Comparison of ENCODE assay signal across 11 cellular contexts in the genomic region with DNA sequence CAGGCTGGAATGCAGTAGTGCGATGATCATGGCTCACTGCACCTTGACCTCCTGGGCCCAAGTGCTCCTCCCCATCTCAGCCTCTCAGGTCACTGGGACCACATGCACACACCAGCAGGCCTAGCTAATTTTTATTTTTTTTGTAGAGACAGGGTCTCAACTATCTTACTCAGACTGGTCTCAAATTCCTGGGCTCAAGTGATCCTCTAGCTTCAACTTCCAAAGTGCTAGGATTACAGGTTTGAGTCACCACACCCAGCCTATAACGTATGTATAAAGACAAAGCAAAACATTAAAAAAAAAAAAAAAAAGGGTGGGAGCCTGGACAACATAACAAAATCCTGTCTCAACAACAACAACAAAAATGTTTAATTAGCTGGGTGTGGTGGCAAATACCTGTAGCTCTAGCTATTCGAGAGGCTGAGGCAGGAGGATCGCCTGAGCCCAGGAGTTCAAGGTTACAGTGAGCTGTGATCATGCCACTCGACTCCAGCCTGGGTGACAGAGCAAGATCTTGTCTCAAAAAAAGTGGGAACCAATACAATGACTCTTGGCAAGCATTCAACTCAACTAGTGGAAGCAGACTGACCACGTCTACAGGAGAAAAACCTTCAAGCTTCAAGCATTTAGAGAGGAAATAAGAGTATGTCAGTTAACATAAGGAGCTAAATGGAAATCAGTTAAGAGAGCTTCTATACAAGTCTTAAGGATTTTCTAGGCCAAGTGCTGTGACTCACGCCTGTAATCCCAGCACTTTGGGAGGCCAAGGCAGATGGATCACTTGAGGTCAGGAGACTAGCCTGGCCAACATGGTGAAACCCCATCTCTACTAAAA. TPM values are rescaled to one million over a fixed set of nuclear protein-coding genes. Genes with fewer than 3 reads are reported as not detected.
DNase-seq lines count a peak whose midpoint lies in the region; TF ChIP-seq lines count a peak whose summit lies in the region.
"Had no signal": no experiment of that assay in that cellular context is flagged by ENCODE, and none has a peak within 500 bp of the region (broad histone marks: within the 10 kb centered on the region; RNA-seq: fewer than 3 reads in every experiment).

No MANE protein-coding gene starts in this region.

- H3K27me3 ChIP-seq in Caco-2 (replicated peaks; ENCODE audit: control insufficient read depth, insufficient read depth, low read length) (no peaks in the 10 kb centered on the region), HUES64 (ENCODE audit: insufficient read depth, low read length) (no peaks in the 10 kb centered on the region)

- intact Hi-C loops in Caco-2 (cut with micrococcal nuclease; ENCODE audit: unreplicated experiment), result no loop called here

- H3K4me3 ChIP-seq in Caco-2 (ENCODE audit: low read depth, low read length) (no peak overlapping the region), HUES64 (ENCODE audit: low read length) (no peak overlapping the region; the same call in 1 of the 2 replicates)

- peaks cover 33% of the 10 kb centered on the region for H3K36me3 Mint-ChIP-seq in Caco-2 (ENCODE audit: insufficient read depth, unreplicated experiment)
- H3K36me3 Mint-ChIP-seq in activated naive CD8-positive, alpha-beta T cell treated with anti-CD3 and anti-CD28 coated beads for 36 hours, result peaks cover 28% of the 10 kb centered on the region

- DNase-seq in Caco-2 (peak in 1 of 2 experiments; percentile 44), myocyte (ENCODE audit: low read depth) (peak; percentile 56), SKM-1 (lab: John Stamatoyannopoulos, UW; ENCODE audit: unreplicated experiment) (no peak), DMS79 treated with DMSO at 0.1 percent for 48 hours (lab: John Stamatoyannopoulos, UW) (no peak), RPMI8226 (no peak), GDM1 (lab: John Stamatoyannopoulos, UW) (no peak)
- no peak for DNase-seq in activated naive CD8-positive, alpha-beta T cell treated with anti-CD3 and anti-CD28 coated beads for 36 hours
- DNase-seq: activated CD4-positive, alpha-beta T cell treated with anti-CD3 and anti-CD28 coated beads for 1 hour; dermis blood vessel endothelial cell; stimulated activated CD4-positive, alpha-beta T cell treated with anti-CD3 and anti-CD28 coated beads, Interleukin-15, amount 100 ng/mL, for 24 hours had no signal

- BruUV-seq in Caco-2 (replicated peaks; lab: Mats Ljungman, UMichigan), result no TSS peak

- peak overlapping the region; percentile 44 for H3K4me3 Mint-ChIP-seq in Caco-2 (ENCODE audit: unreplicated experiment)
- peak overlapping the region; percentile 59 for H3K4me3 Mint-ChIP-seq in activated naive CD8-positive, alpha-beta T cell treated with anti-CD3 and anti-CD28 coated beads for 36 hours

- no peak overlapping the region for H3K27ac Mint-ChIP-seq in Caco-2 (ENCODE audit: unreplicated experiment)
- peak overlapping the region; percentile 12 for H3K27ac Mint-ChIP-seq in activated naive CD8-positive, alpha-beta T cell treated with anti-CD3 and anti-CD28 coated beads for 36 hours

- peaks cover 8% of the 10 kb centered on the region for H3K4me1 Mint-ChIP-seq in Caco-2 (ENCODE audit: low read depth, unreplicated experiment)
- H3K4me1 Mint-ChIP-seq in activated naive CD8-positive, alpha-beta T cell treated with anti-CD3 and anti-CD28 coated beads for 36 hours, result peaks cover 52% of the 10 kb centered on the region

- CTCF ChIA-PET in Caco-2 (lab: Charles Lee), result interaction anchor here (0.7 to 1.5 kb wide), 3 partner anchors 16 to 88 kb away, joined by 3 to 6 read pairs (median 5); no protein-coding TSS in a partner anchor

- H3K27me3 Mint-ChIP-seq in Caco-2 (ENCODE audit: insufficient read depth, unreplicated experiment), result no peaks in the 10 kb centered on the region
- no peaks in the 10 kb centered on the region for H3K27me3 Mint-ChIP-seq in activated naive CD8-positive, alpha-beta T cell treated with anti-CD3 and anti-CD28 coated beads for 36 hours

- POLR2A ChIA-PET in Caco-2 (lab: Charles Lee), result interaction anchor here (0.6 to 1.0 kb wide), 4 partner anchors 10 to 75 kb away, joined by 3 to 4 read pairs (median 3); a partner anchor contains a TSS

- H3K4me1 ChIP-seq in Caco-2 (peaks cover 24% of the 10 kb centered on the region), HUES64 (ENCODE audit: insufficient read depth, low read length) (peaks cover 19% of the 10 kb centered on the region)

- peak overlapping the region; percentile 26; the same call in 1 of the 2 replicates for H3K27ac ChIP-seq in HUES64 (ENCODE audit: low read depth, low read length)

- no peak for TF ChIP-seq CTCF in Caco-2 (IDR thresholded peaks at IDR 0.05; ENCODE audit: insufficient read depth in 1 of 2, low read depth in 1 of 2, low read length in 1 of 2, severe bottlenecking in 1 of 2, unreplicated experiment in 1 of 2)

- 94% methylated on average over 6 of the region's 7 CpGs for WGBS in HUES64

- no peak overlapping the region for H3K9ac ChIP-seq in HUES64 (ENCODE audit: low read depth, low read length)

- H3K9me3 Mint-ChIP-seq in Caco-2 (ENCODE audit: unreplicated experiment), result no peaks in the 10 kb centered on the region
- peaks cover 2% of the 10 kb centered on the region for H3K9me3 Mint-ChIP-seq in activated naive CD8-positive, alpha-beta T cell treated with anti-CD3 and anti-CD28 coated beads for 36 hours

- H3K9me3 ChIP-seq in Caco-2 (no peaks in the 10 kb centered on the region), HUES64 (ENCODE audit: insufficient read depth, low read depth, low read length) (no peaks in the 10 kb centered on the region)

- H3K36me3 ChIP-seq in Caco-2 (ENCODE audit: control insufficient read depth, insufficient read depth, low read length), result no peaks in the 10 kb centered on the region
- peaks cover 11% of the 10 kb centered on the region for H3K36me3 ChIP-seq in HUES64 (ENCODE audit: insufficient read depth, low read length)

RNA-seq across cellular contexts. Expression of a gene that starts 2.6 kb away (rescaled TPM):
- total RNA-seq in Caco-2 (2022) (81.0 and 91.4 TPM in 2 replicates), myocyte (45.8 and 46.9 TPM in 2 replicates)
- 99.3 TPM for polyA plus RNA-seq in HUES64 (2013, experiment 1 of 2)
- 90.5 TPM for polyA plus RNA-seq in HUES64 (2013, experiment 2 of 2)
- total RNA-seq in activated naive CD8-positive, alpha-beta T cell treated with anti-CD3 and anti-CD28 coated beads for 36 hours, result 10 to 100 TPM; 77.4 to 83.9 TPM
- polyA plus RNA-seq in myocyte (2012), result 33.9 TPM

RNA-seq across cellular contexts. Expression of a gene that starts 16.2 kb away (rescaled TPM):
- total RNA-seq in Caco-2 (2022), result 79.7 and 91.3 TPM in 2 replicates
- 50.7 TPM for polyA plus RNA-seq in HUES64 (2013, experiment 1 of 2)
- 46.6 TPM for polyA plus RNA-seq in HUES64 (2013, experiment 2 of 2)
- 10 to 100 TPM; 41.2 to 43.6 TPM for total RNA-seq in activated naive CD8-positive, alpha-beta T cell treated with anti-CD3 and anti-CD28 coated beads for 36 hours
- total RNA-seq in myocyte, result 29.7 and 32.2 TPM in 2 replicates
- 46.2 TPM for polyA plus RNA-seq in myocyte (2012)

RNA-seq across cellular contexts. Expression of a gene that starts 16.4 kb away (rescaled TPM):
- total RNA-seq in Caco-2 (2022), result 98.7 and 108 TPM in 2 replicates
- 59.1 TPM for polyA plus RNA-seq in HUES64 (2013, experiment 1 of 2)
- 55.9 TPM for polyA plus RNA-seq in HUES64 (2013, experiment 2 of 2)
- 10 to 100 TPM; 88.1 to 96.0 TPM for total RNA-seq in activated naive CD8-positive, alpha-beta T cell treated with anti-CD3 and anti-CD28 coated beads for 36 hours
- total RNA-seq in myocyte, result 155 and 159 TPM in 2 replicates
- 158 TPM for polyA plus RNA-seq in myocyte (2012)

RNA-seq across cellular contexts. Expression of a gene that starts 26.6 kb away (rescaled TPM):
- 18.2 and 19.2 TPM in 2 replicates for total RNA-seq in Caco-2 (2022)
- 14.9 TPM for polyA plus RNA-seq in HUES64 (2013, experiment 1 of 2)
- polyA plus RNA-seq in HUES64 (2013, experiment 2 of 2), result 15.2 TPM
- 1 to 10 TPM; 8.3 to 9.9 TPM for total RNA-seq in activated naive CD8-positive, alpha-beta T cell treated with anti-CD3 and anti-CD28 coated beads for 36 hours
- 11.1 and 15.3 TPM in 2 replicates for total RNA-seq in myocyte
- 22.0 TPM for polyA plus RNA-seq in myocyte (2012)

RNA-seq across cellular contexts. Expression of a gene that starts 31.1 kb away (rescaled TPM):
- total RNA-seq in Caco-2 (2022) (43.4 and 50.6 TPM in 2 replicates), myocyte (108 TPM in 2 replicates)
- 47.6 TPM for polyA plus RNA-seq in HUES64 (2013, experiment 1 of 2)
- 61.4 TPM for polyA plus RNA-seq in HUES64 (2013, experiment 2 of 2)
- 10 to 100 TPM; 84.4 to 87.8 TPM for total RNA-seq in activated naive CD8-positive, alpha-beta T cell treated with anti-CD3 and anti-CD28 coated beads for 36 hours
- polyA plus RNA-seq in myocyte (2012), result 131 TPM
